Comparison of ENCODE assay signal across 8 cellular contexts in the genomic region with DNA sequence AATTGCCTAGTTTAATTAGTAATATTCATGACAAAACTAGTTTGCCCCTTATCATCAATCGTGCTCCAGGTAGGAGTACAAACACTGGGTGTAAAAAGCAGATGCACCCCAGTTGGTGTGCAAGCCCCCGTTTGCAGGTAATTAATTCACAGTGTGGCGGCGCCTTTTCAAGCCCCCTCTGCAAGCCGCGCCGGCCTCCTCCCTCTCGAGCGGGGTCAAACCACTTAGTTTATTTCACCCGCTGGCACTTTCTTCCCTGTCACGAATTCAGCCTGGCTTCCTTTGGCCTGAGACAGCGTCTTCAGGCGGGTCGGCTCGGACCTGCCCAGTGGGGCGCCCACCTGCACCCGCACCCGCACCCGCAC.
A peak's percentile ranks its signal among the peaks of the same experiment; 100 is the strongest.
DNase-seq lines count a peak whose midpoint lies in the region; ATAC-seq, FAIRE-seq and TF ChIP-seq lines count a peak whose summit lies in the region.

No MANE protein-coding gene starts in this region.

- no peak for TF ChIP-seq CTCF in Panc1 (IDR thresholded peaks at IDR 0.05)
- TF ChIP-seq CTCF in left ventricle myocardium inferior (IDR thresholded peaks at IDR 0.05; ENCODE audit: borderline replicate concordance): no peak
- TF ChIP-seq CTCF in D721Med (IDR thresholded peaks at IDR 0.05; ENCODE audit: insufficient read depth, missing control alignments): no peak

- H3K4me1 ChIP-seq in Panc1 (ENCODE audit: control insufficient read depth, insufficient read depth, low read length): peaks cover 4% of the 10 kb centered on the region; the same call in 1 of the 2 replicates
- H3K4me1 ChIP-seq in left ventricle myocardium inferior: peaks cover 42% of the 10 kb centered on the region

- POLR2A ChIA-PET in Panc1 (lab: Charles Lee): no interaction called here

- DNase-seq in Panc1 (ENCODE audit: low read depth, low spot score): no peak
- DNase-seq in left ventricle myocardium inferior: no peak
- no peak for DNase-seq in D721Med (ENCODE audit: insufficient read length, low spot score)
- no peak for DNase-seq in activated CD4-positive, alpha-beta T cell treated with anti-CD3 and anti-CD28 coated beads, Interleukin-2, amount 50 U/mL, for 4 hours
- no peak for DNase-seq in ecto neural progenitor cell (ENCODE audit: low spot score)

- H3K4me3 ChIP-seq in Panc1 (ENCODE audit: low read depth in 2 of 2, low read length in 2 of 2): peak overlapping the region; percentile 57 to 85
- H3K4me3 ChIP-seq in left ventricle myocardium inferior: peak overlapping the region; percentile 94
- peak overlapping the region; percentile 48 to 63 (median 57) for H3K4me3 ChIP-seq in skin epidermis

- no peak for FAIRE-seq in D721Med (lab: Jason Lieb, UNC)

- ATAC-seq in GM19397 (IDR thresholded peaks at IDR 0.05; ENCODE audit: unreplicated experiment) (peak; percentile 11), Panc1 (no peak), GM21825 (IDR thresholded peaks at IDR 0.05; ENCODE audit: unreplicated experiment) (no peak)

- H3K36me3 ChIP-seq in Panc1 (ENCODE audit: control insufficient read depth, insufficient read depth, low read length) (no peaks in the 10 kb centered on the region; the same call in 1 of the 2 replicates), left ventricle myocardium inferior (no peaks in the 10 kb centered on the region)

- H3K9me3 ChIP-seq in Panc1 (ENCODE audit: control insufficient read depth, insufficient read depth, low read depth, low read length): no peaks in the 10 kb centered on the region
- no peaks in the 10 kb centered on the region for H3K9me3 ChIP-seq in left ventricle myocardium inferior (replicated peaks)

- H3K27me3 ChIP-seq in Panc1 (ENCODE audit: control insufficient read depth, insufficient read depth, low read length): no peaks in the 10 kb centered on the region
- no peaks in the 10 kb centered on the region for H3K27me3 ChIP-seq in left ventricle myocardium inferior (ENCODE audit: low read depth)

- CTCF ChIA-PET in Panc1 (lab: Charles Lee): interaction anchor here (0.6 kb wide), 1 partner anchor 110 kb away, joined by 3 read pairs; no protein-coding TSS in a partner anchor

- no peak overlapping the region for H3K27ac ChIP-seq in Panc1 (ENCODE audit: low read length)
- peak overlapping the region; percentile 74 for H3K27ac ChIP-seq in left ventricle myocardium inferior (replicated peaks)
- H3K27ac ChIP-seq in skin epidermis: peak overlapping the region in 3 of 21 experiments; percentile 10 to 82 (median 22)

- intact Hi-C loops in Panc1 (cut with micrococcal nuclease; ENCODE audit: unreplicated experiment) (loop anchor here (5.0 kb wide), 1 partner anchor 94 kb away; no protein-coding TSS in a partner anchor), left ventricle myocardium inferior (cut with micrococcal nuclease) (no loop called here)

- BruUV-seq in Panc1 (replicated peaks; lab: Mats Ljungman, UMichigan): no TSS peak

- in situ Hi-C loops in Panc1 (cut with HindIII; ENCODE audit: low pct_unique_long_range_greater_than_20kb, low sequenced_read_pairs): no loop called here
